In the genomic region with DNA sequence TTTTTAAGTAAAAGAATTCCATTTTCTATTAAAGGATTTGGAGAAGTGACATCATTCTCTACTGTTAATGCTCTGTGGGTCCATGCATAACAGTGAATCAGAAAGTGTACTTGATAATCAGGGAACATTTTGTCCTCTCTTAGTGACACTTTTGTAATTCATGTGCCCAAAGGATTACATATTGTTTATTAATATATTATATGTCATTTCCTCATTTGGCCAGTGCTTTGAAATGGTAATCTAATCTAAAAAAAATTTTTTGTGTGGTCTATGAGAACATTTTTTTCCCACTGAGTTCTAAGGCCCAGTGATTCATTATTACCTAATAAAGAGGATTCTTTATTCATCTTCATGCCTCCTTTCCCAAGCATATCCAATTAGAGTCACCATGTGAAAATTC, we compare ENCODE assay signal across 20 cellular contexts.
DNase-seq lines count a peak whose midpoint lies in the region; ATAC-seq, FAIRE-seq and TF ChIP-seq lines count a peak whose summit lies in the region.
"Had no signal": no experiment of that assay in that cellular context is flagged by ENCODE, and none has a peak within 500 bp of the region (broad histone marks: within the 10 kb centered on the region; RNA-seq: fewer than 3 reads in every experiment).

No MANE protein-coding gene starts in this region.

- ATAC-seq in Right ventricle myocardium inferior (peak; percentile 82), aorta (ENCODE audit: low FRiP score) (peak; percentile 67)
- ATAC-seq: naive thymus-derived CD4-positive, alpha-beta T cell had no signal

- intact Hi-C loops in Right ventricle myocardium inferior (cut with DNase I): no loop called here
- intact Hi-C loops in left ventricle myocardium inferior (cut with micrococcal nuclease): no loop called here
- intact Hi-C loops in aorta (cut with DNase I): no loop called here

- peaks cover 0 to 8% of the 10 kb centered on the region in 2 donors for H3K4me1 ChIP-seq in right atrium auricular region
- H3K4me1 ChIP-seq in left ventricle myocardium inferior: peaks cover 20% of the 10 kb centered on the region
- no peaks in the 10 kb centered on the region for H3K4me1 ChIP-seq in aorta (ENCODE audit: control insufficient read depth in 1 of 2, insufficient read depth in 2 of 2, low read length in 2 of 2)
- H3K4me1 ChIP-seq: sigmoid colon, upper lobe of left lung had no signal

- no peaks in the 10 kb centered on the region for H3K4me1 Mint-ChIP-seq in type B pancreatic cell (ENCODE audit: unreplicated experiment)
- H3K4me1 Mint-ChIP-seq: activated naive CD8-positive, alpha-beta T cell treated with anti-CD3 and anti-CD28 coated beads, Interleukin-2, amount 10 ng/mL, durations not matched to agents 7 days and 5 days; IgD-negative memory B cell; immature natural killer cell; naive thymus-derived CD4-positive, alpha-beta T cell had no signal

- H3K36me3 ChIP-seq in right atrium auricular region: no peaks in the 10 kb centered on the region
- no peaks in the 10 kb centered on the region for H3K36me3 ChIP-seq in bronchial epithelial cell (ENCODE audit: control insufficient read depth, insufficient read depth, low read length)
- no peaks in the 10 kb centered on the region for H3K36me3 ChIP-seq in left ventricle myocardium inferior
- no peaks in the 10 kb centered on the region for H3K36me3 ChIP-seq in aorta (ENCODE audit: control insufficient read depth in 1 of 2, insufficient read depth in 2 of 2, low read length in 1 of 2)
- H3K36me3 ChIP-seq: sigmoid colon, upper lobe of left lung had no signal

- H3K4me3 ChIP-seq in right atrium auricular region: no peak overlapping the region
- no peak overlapping the region for H3K4me3 ChIP-seq in bronchial epithelial cell (ENCODE audit: low read depth, low read length)
- H3K4me3 ChIP-seq in left ventricle myocardium inferior: no peak overlapping the region
- no peak overlapping the region for H3K4me3 ChIP-seq in aorta (ENCODE audit: low read length in 2 of 2)
- H3K4me3 ChIP-seq: sigmoid colon, upper lobe of left lung had no signal

- H3K9me3 Mint-ChIP-seq in type B pancreatic cell: no peaks in the 10 kb centered on the region
- H3K9me3 Mint-ChIP-seq: activated naive CD8-positive, alpha-beta T cell treated with anti-CD3 and anti-CD28 coated beads, Interleukin-2, amount 10 ng/mL, durations not matched to agents 7 days and 5 days had no signal

- H3K9me3 ChIP-seq in right atrium auricular region (no peaks in the 10 kb centered on the region), left ventricle myocardium inferior (replicated peaks) (no peaks in the 10 kb centered on the region), aorta (ENCODE audit: control insufficient read depth, low read length) (no peaks in the 10 kb centered on the region)
- H3K9me3 ChIP-seq: sigmoid colon, upper lobe of left lung had no signal

- no peaks in the 10 kb centered on the region for H3K36me3 Mint-ChIP-seq in type B pancreatic cell
- H3K36me3 Mint-ChIP-seq: activated naive CD8-positive, alpha-beta T cell treated with anti-CD3 and anti-CD28 coated beads, Interleukin-2, amount 10 ng/mL, durations not matched to agents 7 days and 5 days; immature natural killer cell; naive thymus-derived CD4-positive, alpha-beta T cell had no signal

- H3K27ac Mint-ChIP-seq in type B pancreatic cell: no peak overlapping the region
- H3K27ac Mint-ChIP-seq: activated naive CD8-positive, alpha-beta T cell treated with anti-CD3 and anti-CD28 coated beads, Interleukin-2, amount 10 ng/mL, durations not matched to agents 7 days and 5 days; IgD-negative memory B cell; immature natural killer cell; naive thymus-derived CD4-positive, alpha-beta T cell had no signal

- no peak overlapping the region for H3K4me3 Mint-ChIP-seq in type B pancreatic cell
- H3K4me3 Mint-ChIP-seq: activated naive CD8-positive, alpha-beta T cell treated with anti-CD3 and anti-CD28 coated beads, Interleukin-2, amount 10 ng/mL, durations not matched to agents 7 days and 5 days; IgD-negative memory B cell; immature natural killer cell; naive thymus-derived CD4-positive, alpha-beta T cell had no signal

- DNase-seq in Right ventricle myocardium inferior (ENCODE audit: missing footprints) (no peak), right atrium auricular region (ENCODE audit: low spot score) (no peak), bronchial epithelial cell (ENCODE audit: low read depth) (peak; percentile 82), left ventricle myocardium inferior (no peak), aorta (no peak), type B pancreatic cell (ENCODE audit: extremely low spot score, unreplicated experiment) (no peak), T1000 (lab: John Stamatoyannopoulos, UW) (no peak), D721Med (ENCODE audit: insufficient read length, low spot score) (no peak)
- DNase-seq: activated CD8-positive, alpha-beta memory T cell treated with anti-CD3 and anti-CD28 coated beads, Interleukin-2, amount 50 U/mL, for 4 hours; activated naive CD8-positive, alpha-beta T cell treated with anti-CD3 and anti-CD28 coated beads, Interleukin-2, amount 10 ng/mL, durations not matched to agents 7 days and 5 days; DMS53; immature natural killer cell; naive thymus-derived CD4-positive, alpha-beta T cell; NCI-H1694 treated with DMSO at 0.1 percent for 48 hours; NCI-H82; SIG-M5; sigmoid colon; upper lobe of left lung had no signal

- H3K27me3 ChIP-seq in right atrium auricular region: no peaks in the 10 kb centered on the region
- H3K27me3 ChIP-seq in bronchial epithelial cell (ENCODE audit: control insufficient read depth, insufficient read depth, low read length): no peaks in the 10 kb centered on the region
- H3K27me3 ChIP-seq in left ventricle myocardium inferior (ENCODE audit: low read depth): no peaks in the 10 kb centered on the region
- no peaks in the 10 kb centered on the region for H3K27me3 ChIP-seq in aorta (ENCODE audit: control insufficient read depth in 1 of 2, insufficient read depth in 2 of 2, low read length in 1 of 2)
- H3K27me3 ChIP-seq: sigmoid colon, upper lobe of left lung had no signal

- no peaks in the 10 kb centered on the region for H3K27me3 Mint-ChIP-seq in type B pancreatic cell
- H3K27me3 Mint-ChIP-seq: activated naive CD8-positive, alpha-beta T cell treated with anti-CD3 and anti-CD28 coated beads, Interleukin-2, amount 10 ng/mL, durations not matched to agents 7 days and 5 days; IgD-negative memory B cell; naive thymus-derived CD4-positive, alpha-beta T cell had no signal

- FAIRE-seq in bronchial epithelial cell (lab: Jason Lieb, UNC) (no peak), D721Med (lab: Jason Lieb, UNC) (no peak)
- FAIRE-seq: A204.1 had no signal

- TF ChIP-seq CTCF in right atrium auricular region (IDR thresholded peaks at IDR 0.05) (no peak), bronchial epithelial cell (IDR thresholded peaks at IDR 0.05; ENCODE audit: insufficient read depth, low read length, severe bottlenecking) (no peak), left ventricle myocardium inferior (IDR thresholded peaks at IDR 0.05; ENCODE audit: borderline replicate concordance) (no peak), type B pancreatic cell (conservative IDR thresholded peaks at IDR 0.05) (no peak), D721Med (IDR thresholded peaks at IDR 0.05; ENCODE audit: insufficient read depth, missing control alignments) (no peak)

- H3K27ac ChIP-seq in right atrium auricular region (peak overlapping the region in 1 of 2 donors; percentile 67), left ventricle myocardium inferior (replicated peaks) (peak overlapping the region; percentile 41), aorta (ENCODE audit: low read depth in 1 of 2, low read length in 2 of 2) (no peak overlapping the region)
